ENCODE assay signal across 25 cellular contexts in genomic region chr6:79446006-79446405, GRCh38.
"Had no signal": no experiment of that assay in that cellular context is flagged by ENCODE, and none has a peak within 500 bp of the region (broad histone marks: within the 10 kb centered on the region; RNA-seq: fewer than 3 reads in every experiment).

No MANE protein-coding gene starts in this region.

- H3K27me3 ChIP-seq: dorsolateral prefrontal cortex, heart right ventricle, left lung, ovary, sigmoid colon, spleen, testis, tibial artery had no signal

- H3K9me3 ChIP-seq: left lung, mucosa of descending colon, ovary, sigmoid colon, testis, tibial artery had no signal

- H3K36me3 ChIP-seq: heart right ventricle, left lung, ovary, sigmoid colon, spleen, tibial artery had no signal

- DNase-seq: dorsolateral prefrontal cortex; effector CD4-positive, alpha-beta T cell; foreskin melanocyte; glutamatergic neuron; heart right ventricle; hippocampal formation; left cardiac atrium; left lung; mesenchymal stem cell; mucosa of descending colon; naive B cell; nephron progenitor cell; occipital lobe; ovary; posterior cingulate gyrus; psoas muscle; right cardiac atrium; sigmoid colon; spleen; stimulated activated CD4-positive, alpha-beta T cell treated with anti-CD3 and anti-CD28 coated beads, Interleukin-4, amount 100 ng/mL, for 4 hours; stimulated activated naive CD8-positive, alpha-beta T cell treated with anti-CD3 and anti-CD28 coated beads, Interleukin-15, Interleukin-2, amounts not matched to agents 100 U/mL and 50 U/mL, for 24 hours; substantia nigra; testis; tibial artery had no signal

- H3K4me1 ChIP-seq: heart right ventricle, left lung, psoas muscle, sigmoid colon, spleen, testis, tibial artery had no signal

- H3K4me3 ChIP-seq: dorsolateral prefrontal cortex, heart right ventricle, left lung, mucosa of descending colon, ovary, psoas muscle, sigmoid colon, skin epidermis, spleen, testis, tibial artery had no signal

- H3K27ac ChIP-seq: dorsolateral prefrontal cortex, heart right ventricle, left lung, ovary, psoas muscle, sigmoid colon, skin epidermis, spleen, testis, tibial artery had no signal
